ENCODE assay signal across 1 cellular context in the genomic region with DNA sequence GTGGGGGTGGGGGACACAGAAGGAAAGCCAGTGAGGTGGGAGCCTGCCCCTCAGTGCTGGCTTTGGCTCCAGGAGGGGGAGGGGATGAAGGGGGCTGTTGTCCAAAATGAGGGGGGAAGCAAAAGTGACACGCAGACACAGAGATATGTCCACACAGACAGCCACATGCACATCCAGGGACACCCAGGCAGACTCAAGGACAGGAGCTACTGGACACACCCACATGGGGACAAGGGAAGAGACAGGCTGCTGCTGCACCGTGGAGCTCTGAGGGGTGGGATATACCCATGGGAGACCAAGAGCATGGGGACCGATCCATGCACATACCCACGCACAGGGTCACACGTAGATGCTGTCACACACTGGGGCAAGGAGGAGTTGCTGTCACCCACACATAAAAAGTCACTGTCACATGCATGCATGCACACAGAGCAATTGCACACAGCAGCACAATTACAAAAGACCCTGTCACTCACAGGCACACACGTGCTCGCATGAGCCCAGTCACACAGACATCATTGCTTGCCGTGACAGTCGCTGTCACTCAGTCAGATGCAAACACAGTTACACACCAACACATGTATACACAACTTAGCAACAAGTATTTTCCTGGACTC.
TF ChIP-seq lines count a peak whose summit lies in the region.

No MANE protein-coding gene starts in this region.

TF ChIP-seq in HepG2, 621 proteins besides CTCF, POLR2A, EP300 and RAD21 (continued from another document):
- TF ChIP-seq ZSCAN31 (CRISPR knock-in tag; IDR thresholded peaks at IDR 0.05; ENCODE audit: low read depth) = no peak
- no peak for TF ChIP-seq ZNF678 (CRISPR knock-in tag; IDR thresholded peaks at IDR 0.05)
- no peak for TF ChIP-seq ATF3 (CRISPR knock-in tag; IDR thresholded peaks at IDR 0.05)
- no peak for TF ChIP-seq CC2D1A (CRISPR knock-in tag; IDR thresholded peaks at IDR 0.05)
- no peak for TF ChIP-seq LCORL (IDR thresholded peaks at IDR 0.05)
- peak; percentile 22; the same call in 1 of the 2 replicates for TF ChIP-seq LCORL (CRISPR knock-in tag; IDR thresholded peaks at IDR 0.05)
- no peak for TF ChIP-seq NONO (IDR thresholded peaks at IDR 0.05)
- TF ChIP-seq NONO (CRISPR knock-in tag; conservative IDR thresholded peaks at IDR 0.05) = 0 out of 2 replicates have a peak, but pooled peaks have one; percentile 35
- no peak for TF ChIP-seq ZFP36 (IDR thresholded peaks at IDR 0.05; ENCODE audit: borderline replicate concordance, low read depth, low read length, partially characterized antibody)
- TF ChIP-seq FOXK1 (CRISPR knock-in tag; IDR thresholded peaks at IDR 0.05; ENCODE audit: borderline replicate concordance, low read depth) = 0 out of 2 replicates have a peak, but pooled peaks have one; percentile 13
- no peak for TF ChIP-seq ZNF253 (CRISPR knock-in tag; IDR thresholded peaks at IDR 0.05; ENCODE audit: borderline replicate concordance)
- TF ChIP-seq TEAD2 (CRISPR knock-in tag; IDR thresholded peaks at IDR 0.05) = no peak
- TF ChIP-seq ZFP62 (CRISPR knock-in tag; IDR thresholded peaks at IDR 0.05) = no peak
